In genomic region chr3:37592328-37592727, GRCh38 we compare ENCODE assay signal across 16 cellular contexts.
"Had no signal": no experiment of that assay in that cellular context is flagged by ENCODE, and none has a peak within 500 bp of the region (broad histone marks: within the 10 kb centered on the region; RNA-seq: fewer than 3 reads in every experiment).

No MANE protein-coding gene starts in this region.

- H3K27me3 ChIP-seq: foreskin keratinocyte, right atrium auricular region had no signal

- H3K4me1 ChIP-seq: foreskin keratinocyte had no signal

- ATAC-seq: activated CD8-positive, alpha-beta T cell treated with anti-CD3 and anti-CD28 coated beads for 36 hours; foreskin keratinocyte; stimulated activated naive CD8-positive, alpha-beta T cell treated with anti-CD3 and anti-CD28 coated beads, Interleukin-15, amount 100 ng/mL, for 72 hours had no signal

- H3K9me3 Mint-ChIP-seq: activated CD4-positive, alpha-beta T cell treated with anti-CD3 and anti-CD28 coated beads, Interleukin-2, amount 10 ng/mL, durations not matched to agents 24 days and 14 days; activated CD8-positive, alpha-beta T cell treated with anti-CD3 and anti-CD28 coated beads for 36 hours; neural crest cell; stimulated activated naive CD8-positive, alpha-beta T cell treated with anti-CD3 and anti-CD28 coated beads, Interleukin-15, amount 100 ng/mL, for 72 hours had no signal

- H3K4me3 ChIP-seq: lung, right atrium auricular region had no signal

- DNase-seq: activated CD4-positive, alpha-beta T cell treated with anti-CD3 and anti-CD28 coated beads, Interleukin-2, amount 10 ng/mL, durations not matched to agents 24 days and 14 days; activated CD8-positive, alpha-beta T cell treated with anti-CD3 and anti-CD28 coated beads for 36 hours; activated effector memory CD4-positive, alpha-beta T cell treated with Interleukin-2 at 50 U/mL for 16 hours; activated naive CD4-positive, alpha-beta T cell treated with anti-CD3 and anti-CD28 coated beads, Interleukin-2, amount 50 U/mL, for 16 hours; activated T-cell treated with anti-CD3 and anti-CD28 coated beads, Interleukin-2, amount 50 U/mL, for 48 hours; dermis blood vessel endothelial cell; effector memory CD4-positive, alpha-beta T cell; foreskin keratinocyte; glutamatergic neuron; hippocampal formation; midbrain; stimulated activated naive CD8-positive, alpha-beta T cell treated with anti-CD3 and anti-CD28 coated beads, Interleukin-15, amount 100 ng/mL, for 72 hours; T1000 had no signal

- H3K27me3 Mint-ChIP-seq: activated CD8-positive, alpha-beta T cell treated with anti-CD3 and anti-CD28 coated beads for 36 hours had no signal

- H3K4me3 Mint-ChIP-seq: activated CD4-positive, alpha-beta T cell treated with anti-CD3 and anti-CD28 coated beads, Interleukin-2, amount 10 ng/mL, durations not matched to agents 24 days and 14 days; activated CD8-positive, alpha-beta T cell treated with anti-CD3 and anti-CD28 coated beads for 36 hours; neural crest cell; stimulated activated naive CD8-positive, alpha-beta T cell treated with anti-CD3 and anti-CD28 coated beads, Interleukin-15, amount 100 ng/mL, for 72 hours had no signal

- H3K27ac ChIP-seq: foreskin keratinocyte had no signal

- H3K36me3 ChIP-seq: right atrium auricular region had no signal

- H3K27ac Mint-ChIP-seq: activated CD4-positive, alpha-beta T cell treated with anti-CD3 and anti-CD28 coated beads, Interleukin-2, amount 10 ng/mL, durations not matched to agents 24 days and 14 days; activated CD8-positive, alpha-beta T cell treated with anti-CD3 and anti-CD28 coated beads for 36 hours; stimulated activated naive CD8-positive, alpha-beta T cell treated with anti-CD3 and anti-CD28 coated beads, Interleukin-15, amount 100 ng/mL, for 72 hours had no signal

- H3K4me1 Mint-ChIP-seq: activated CD4-positive, alpha-beta T cell treated with anti-CD3 and anti-CD28 coated beads, Interleukin-2, amount 10 ng/mL, durations not matched to agents 24 days and 14 days; neural crest cell; stimulated activated naive CD8-positive, alpha-beta T cell treated with anti-CD3 and anti-CD28 coated beads, Interleukin-15, amount 100 ng/mL, for 72 hours had no signal

- H3K9me3 ChIP-seq: right atrium auricular region had no signal
